In the genomic region with DNA sequence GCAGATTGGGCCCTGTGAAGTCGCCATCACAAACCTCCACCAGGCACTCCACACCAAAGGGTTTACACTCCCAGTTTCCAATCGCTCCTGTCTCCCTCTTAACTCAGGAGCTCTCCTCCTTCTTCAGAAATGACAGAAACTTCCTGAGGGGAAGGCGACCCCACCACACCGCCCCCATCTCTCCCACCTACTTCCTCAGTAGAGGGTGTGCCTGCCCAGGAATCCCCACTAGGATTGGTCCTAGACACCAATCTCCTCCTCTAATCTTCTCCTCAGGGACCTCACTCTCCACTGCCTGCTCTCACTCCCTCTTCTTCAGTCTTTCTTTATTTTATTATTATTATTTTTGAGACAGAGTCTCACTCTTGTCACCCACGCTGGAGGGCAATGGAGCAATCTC, we compare ENCODE assay signal across 14 cellular contexts. TPM values are rescaled to one million over a fixed set of nuclear protein-coding genes. Genes with fewer than 3 reads are reported as not detected.
A peak's percentile ranks its signal among the peaks of the same experiment; 100 is the strongest.
DNase-seq lines count a peak whose midpoint lies in the region; ATAC-seq and TF ChIP-seq lines count a peak whose summit lies in the region.
"Had no signal": no experiment of that assay in that cellular context is flagged by ENCODE, and none has a peak within 500 bp of the region (broad histone marks: within the 10 kb centered on the region; RNA-seq: fewer than 3 reads in every experiment).

No MANE protein-coding gene starts in this region.

- peaks cover 0 to 4% of the 10 kb centered on the region in 2 donors for H3K36me3 Mint-ChIP-seq in CD14-positive monocyte
- H3K36me3 Mint-ChIP-seq in Calu3 (ENCODE audit: insufficient read depth, unreplicated experiment), result peaks cover 24% of the 10 kb centered on the region
- peaks cover 4% of the 10 kb centered on the region for H3K36me3 Mint-ChIP-seq in dendritic cell treated with granulocyte-macrophage colony-stimulating factor and Interleukin-4, amounts not matched to agents 40 ng/mL and 50 ng/mL, for 4 days (ENCODE audit: low read depth)
- H3K36me3 Mint-ChIP-seq in stimulated activated effector memory CD8-positive, alpha-beta T cell treated with anti-CD3 and anti-CD28 coated beads, Interleukin-12 subunit alpha, Interleukin-12 subunit beta, amount 100 ng/mL, for 72 hours, result peaks cover 7% of the 10 kb centered on the region

- ATAC-seq in stimulated activated effector memory CD8-positive, alpha-beta T cell treated with anti-CD3 and anti-CD28 coated beads, Interleukin-12 subunit alpha, Interleukin-12 subunit beta, amount 100 ng/mL, for 72 hours, result no peak
- ATAC-seq: GM12878 had no signal

- CTCF ChIA-PET in Calu3 (lab: Charles Lee), result interaction anchor here (0.6 kb wide), 1 partner anchor 9 kb away, joined by 3 read pairs; no protein-coding TSS in a partner anchor

- H3K27ac Mint-ChIP-seq in CD14-positive monocyte, result peak overlapping the region; percentile 32 to 87 (median 59)
- peak overlapping the region; percentile 74 for H3K27ac Mint-ChIP-seq in Calu3 (ENCODE audit: unreplicated experiment)
- peak overlapping the region; percentile 89 for H3K27ac Mint-ChIP-seq in dendritic cell treated with granulocyte-macrophage colony-stimulating factor and Interleukin-4, amounts not matched to agents 40 ng/mL and 50 ng/mL, for 4 days
- H3K27ac Mint-ChIP-seq in stimulated activated effector memory CD8-positive, alpha-beta T cell treated with anti-CD3 and anti-CD28 coated beads, Interleukin-12 subunit alpha, Interleukin-12 subunit beta, amount 100 ng/mL, for 72 hours, result peak overlapping the region; percentile 43

- intact Hi-C loops in CD14-positive monocyte (cut with micrococcal nuclease), result loop anchor here in 1 of 2 donors (5.0 kb wide), 1 partner anchor 66 kb away; no protein-coding TSS in a partner anchor
- intact Hi-C loops in Calu3 (cut with micrococcal nuclease; ENCODE audit: unreplicated experiment), result no loop called here
- intact Hi-C loops in dendritic cell treated with granulocyte-macrophage colony-stimulating factor and Interleukin-4, amounts not matched to agents 40 ng/mL and 50 ng/mL, for 4 days (cut with micrococcal nuclease), result loop anchor here (10.0 kb wide), 1 partner anchor 1603 kb away; the partner anchor contains the start of gene LMBR1

- H3K4me1 Mint-ChIP-seq in CD14-positive monocyte, result peaks cover 70% of the 10 kb centered on the region
- peaks cover 55% of the 10 kb centered on the region for H3K4me1 Mint-ChIP-seq in Calu3 (ENCODE audit: low read depth, unreplicated experiment)
- H3K4me1 Mint-ChIP-seq in dendritic cell treated with granulocyte-macrophage colony-stimulating factor and Interleukin-4, amounts not matched to agents 40 ng/mL and 50 ng/mL, for 4 days (ENCODE audit: low read depth), result peaks cover 99% of the 10 kb centered on the region
- H3K4me1 Mint-ChIP-seq in stimulated activated effector memory CD8-positive, alpha-beta T cell treated with anti-CD3 and anti-CD28 coated beads, Interleukin-12 subunit alpha, Interleukin-12 subunit beta, amount 100 ng/mL, for 72 hours, result peaks cover 52% of the 10 kb centered on the region

- H3K9me3 Mint-ChIP-seq in CD14-positive monocyte (peaks cover 0 to 2% (median 0%) of the 10 kb centered on the region in 7 donors), Calu3 (ENCODE audit: low read depth, unreplicated experiment) (peaks cover 4% of the 10 kb centered on the region)
- H3K9me3 Mint-ChIP-seq in dendritic cell treated with granulocyte-macrophage colony-stimulating factor and Interleukin-4, amounts not matched to agents 40 ng/mL and 50 ng/mL, for 4 days, result no peaks in the 10 kb centered on the region
- H3K9me3 Mint-ChIP-seq in stimulated activated effector memory CD8-positive, alpha-beta T cell treated with anti-CD3 and anti-CD28 coated beads, Interleukin-12 subunit alpha, Interleukin-12 subunit beta, amount 100 ng/mL, for 72 hours, result no peaks in the 10 kb centered on the region
- H3K9me3 Mint-ChIP-seq: IgD-negative memory B cell had no signal

- DNase-seq in CD14-positive monocyte (ENCODE audit: low spot score) (no peak), Calu3 (no peak), NCI-H187 treated with DMSO at 0.1 percent for 48 hours (lab: John Stamatoyannopoulos, UW) (no peak), NCI-H1105 (lab: John Stamatoyannopoulos, UW) (no peak), NAMALWA (ENCODE audit: low spot score) (no peak)
- DNase-seq in stimulated activated effector memory CD8-positive, alpha-beta T cell treated with anti-CD3 and anti-CD28 coated beads, Interleukin-12 subunit alpha, Interleukin-12 subunit beta, amount 100 ng/mL, for 72 hours (ENCODE audit: low spot score in 2 of 2), result no peak
- DNase-seq: COR-L47, H9, Kasumi-1, NCI-H1092, NCI-H2081 treated with DMSO at 0.1 percent for 48 hours had no signal

- no peak overlapping the region for H3K4me3 Mint-ChIP-seq in CD14-positive monocyte
- H3K4me3 Mint-ChIP-seq in Calu3 (ENCODE audit: low read depth, unreplicated experiment), result no peak overlapping the region
- peak overlapping the region; percentile 2 for H3K4me3 Mint-ChIP-seq in dendritic cell treated with granulocyte-macrophage colony-stimulating factor and Interleukin-4, amounts not matched to agents 40 ng/mL and 50 ng/mL, for 4 days
- no peak overlapping the region for H3K4me3 Mint-ChIP-seq in stimulated activated effector memory CD8-positive, alpha-beta T cell treated with anti-CD3 and anti-CD28 coated beads, Interleukin-12 subunit alpha, Interleukin-12 subunit beta, amount 100 ng/mL, for 72 hours
- H3K4me3 Mint-ChIP-seq: H9 had no signal

- BruUV-seq in Calu3 (replicated peaks; lab: Mats Ljungman, UMichigan), result no TSS peak

- TF ChIP-seq CTCF in CD14-positive monocyte (IDR thresholded peaks at IDR 0.05), result no peak
- TF ChIP-seq CTCF in Calu3 (IDR thresholded peaks at IDR 0.05; ENCODE audit: unreplicated experiment), result no peak

- H3K27me3 Mint-ChIP-seq in CD14-positive monocyte (ENCODE audit: low read depth in 3 of 3) (peaks cover 3 to 13% (median 6%) of the 10 kb centered on the region in 3 donors), Calu3 (ENCODE audit: unreplicated experiment) (no peaks in the 10 kb centered on the region)
- H3K27me3 Mint-ChIP-seq in dendritic cell treated with granulocyte-macrophage colony-stimulating factor and Interleukin-4, amounts not matched to agents 40 ng/mL and 50 ng/mL, for 4 days, result peaks cover 2% of the 10 kb centered on the region

RNA-seq across cellular contexts. Expression of gene INSIG1, which starts 5.9 kb away (rescaled TPM):
- polyA plus RNA-seq in CD14-positive monocyte, result 10 to 100 TPM; 37.1 to 39.6 TPM
- total RNA-seq in Calu3 (2022), result 60.0 and 71.3 TPM in 2 replicates
